ENCODE assay signal across 1 cellular context in the genomic region with DNA sequence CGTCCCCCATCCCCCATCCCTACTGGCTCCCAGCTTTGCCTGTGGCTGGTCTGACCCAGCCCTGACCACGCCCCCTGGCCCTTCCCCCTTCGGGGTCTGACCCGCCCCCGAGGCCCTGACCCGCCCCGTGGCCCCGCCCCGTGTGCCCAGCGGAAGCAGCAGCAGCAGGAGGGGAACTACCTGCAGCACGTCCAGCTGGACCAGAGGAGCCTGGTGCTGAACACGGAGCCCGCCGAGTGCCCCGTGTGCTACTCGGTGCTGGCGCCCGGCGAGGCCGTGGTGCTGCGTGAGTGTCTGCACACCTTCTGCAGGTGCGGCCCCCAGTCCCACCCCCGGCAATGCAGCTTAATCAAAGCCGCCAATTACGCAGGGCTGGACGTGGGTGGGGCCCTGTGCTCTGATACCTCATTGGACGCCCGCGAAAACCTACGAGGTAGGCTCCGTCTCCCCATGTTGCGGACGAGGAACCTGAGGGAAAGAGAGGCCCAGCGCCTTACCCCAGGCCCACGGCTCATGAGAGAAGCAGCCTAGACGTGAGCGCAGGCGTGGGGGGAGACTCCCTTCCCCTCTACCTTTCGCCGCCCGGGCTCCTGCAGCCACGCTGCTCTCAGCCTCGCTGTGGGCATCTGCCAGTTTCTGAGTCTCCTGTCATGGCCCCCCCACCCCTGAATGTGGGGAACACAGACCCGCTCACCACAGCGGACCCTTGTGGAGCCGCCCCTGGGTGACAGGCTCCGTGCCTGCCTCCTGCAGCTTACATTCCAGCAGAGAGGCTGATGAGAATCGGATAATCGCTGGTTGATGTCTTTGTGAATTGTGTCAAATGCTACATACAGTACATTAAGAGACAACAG.
TF ChIP-seq lines count a peak whose summit lies in the region.

No MANE protein-coding gene starts in this region.

TF ChIP-seq in K562, 482 proteins besides CTCF, POLR2A, EP300 and RAD21:
- TF ChIP-seq POLR2G (IDR thresholded peaks at IDR 0.05; ENCODE audit: low read depth, low read length) (0 out of 2 replicates have a peak, but pooled peaks have one; percentile 7), PRMT5 (CRISPR knock-in tag; IDR thresholded peaks at IDR 0.05) (no peak), NRF1 (conservative IDR thresholded peaks at IDR 0.05 in 1 of 2, IDR thresholded peaks at IDR 0.05 in 1 of 2) (no peak)
- TF ChIP-seq, protein P1, sequence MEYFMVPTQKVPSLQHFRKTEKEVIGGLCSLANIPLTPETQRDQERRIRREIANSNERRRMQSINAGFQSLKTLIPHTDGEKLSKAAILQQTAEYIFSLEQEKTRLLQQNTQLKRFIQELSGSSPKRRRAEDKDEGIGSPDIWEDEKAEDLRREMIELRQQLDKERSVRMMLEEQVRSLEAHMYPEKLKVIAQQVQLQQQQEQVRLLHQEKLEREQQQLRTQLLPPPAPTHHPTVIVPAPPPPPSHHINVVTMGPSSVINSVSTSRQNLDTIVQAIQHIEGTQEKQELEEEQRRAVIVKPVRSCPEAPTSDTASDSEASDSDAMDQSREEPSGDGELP (CRISPR knock-in tag; IDR thresholded peaks at IDR 0.05; ENCODE audit: borderline replicate concordance), result 0 out of 2 replicates have a peak, but pooled peaks have one; percentile 18
- TF ChIP-seq, protein P2, sequence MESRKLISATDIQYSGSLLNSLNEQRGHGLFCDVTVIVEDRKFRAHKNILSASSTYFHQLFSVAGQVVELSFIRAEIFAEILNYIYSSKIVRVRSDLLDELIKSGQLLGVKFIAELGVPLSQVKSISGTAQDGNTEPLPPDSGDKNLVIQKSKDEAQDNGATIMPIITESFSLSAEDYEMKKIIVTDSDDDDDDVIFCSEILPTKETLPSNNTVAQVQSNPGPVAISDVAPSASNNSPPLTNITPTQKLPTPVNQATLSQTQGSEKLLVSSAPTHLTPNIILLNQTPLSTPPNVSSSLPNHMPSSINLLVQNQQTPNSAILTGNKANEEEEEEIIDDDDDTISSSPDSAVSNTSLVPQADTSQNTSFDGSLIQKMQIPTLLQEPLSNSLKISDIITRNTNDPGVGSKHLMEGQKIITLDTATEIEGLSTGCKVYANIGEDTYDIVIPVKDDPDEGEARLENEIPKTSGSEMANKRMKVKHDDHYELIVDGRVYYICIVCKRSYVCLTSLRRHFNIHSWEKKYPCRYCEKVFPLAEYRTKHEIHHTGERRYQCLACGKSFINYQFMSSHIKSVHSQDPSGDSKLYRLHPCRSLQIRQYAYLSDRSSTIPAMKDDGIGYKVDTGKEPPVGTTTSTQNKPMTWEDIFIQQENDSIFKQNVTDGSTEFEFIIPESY (CRISPR knock-in tag; IDR thresholded peaks at IDR 0.05), result peak; percentile 87
